23 cellular contexts compared by ENCODE assay signal in genomic region chr6:121597654-121598053, GRCh38.
DNase-seq lines count a peak whose midpoint lies in the region; FAIRE-seq and TF ChIP-seq lines count a peak whose summit lies in the region.
"Had no signal": no experiment of that assay in that cellular context is flagged by ENCODE, and none has a peak within 500 bp of the region (broad histone marks: within the 10 kb centered on the region; RNA-seq: fewer than 3 reads in every experiment).

No MANE protein-coding gene starts in this region.

- no peak overlapping the region for H4K8ac ChIP-seq in mesenchymal stem cell (ENCODE audit: low read length)

- no peaks in the 10 kb centered on the region for H3K9me3 ChIP-seq in mesenchymal stem cell (ENCODE audit: control insufficient read depth, low read length)
- H3K9me3 ChIP-seq: BLaER1, body of pancreas, left ventricle myocardium inferior, right atrium auricular region, tibial artery had no signal

- H3K27me3 Mint-ChIP-seq in activated CD4-positive, alpha-beta T cell treated with anti-CD3 and anti-CD28 coated beads, Interleukin-2, amount 10 ng/mL, durations not matched to agents 24 days and 14 days, result no peaks in the 10 kb centered on the region
- H3K27me3 Mint-ChIP-seq: naive thymus-derived CD4-positive, alpha-beta T cell had no signal

- TF ChIP-seq POLR2A in erythroblast (IDR thresholded peaks at IDR 0.05; ENCODE audit: low read length), result no peak

- no peak overlapping the region for H3K23ac ChIP-seq in mesenchymal stem cell (ENCODE audit: low read length in 2 of 2)

- no peak overlapping the region for H2BK15ac ChIP-seq in mesenchymal stem cell (ENCODE audit: low read depth, poor library complexity, severe bottlenecking)

- no peak overlapping the region for H2AK5ac ChIP-seq in mesenchymal stem cell (ENCODE audit: low read length, severe bottlenecking)

- no peak overlapping the region for H2BK5ac ChIP-seq in mesenchymal stem cell (ENCODE audit: low read depth, low read length, poor library complexity, severe bottlenecking)

- no peaks in the 10 kb centered on the region for H3K27me3 ChIP-seq in BJ (ENCODE audit: control insufficient read depth, insufficient read depth, low read length)
- H3K27me3 ChIP-seq in mesenchymal stem cell (ENCODE audit: control insufficient read depth in 1 of 2, insufficient read depth in 1 of 2, low read length in 2 of 2), result no peaks in the 10 kb centered on the region
- H3K27me3 ChIP-seq: BLaER1, body of pancreas, hepatocyte, right atrium auricular region, tibial artery had no signal

- H3K18ac ChIP-seq in mesenchymal stem cell (ENCODE audit: low read depth in 1 of 2, low read length in 2 of 2), result no peak overlapping the region

- no peak overlapping the region for H3K4me2 ChIP-seq in mesenchymal stem cell (ENCODE audit: low read length, poor library complexity, severe bottlenecking)
- H3K4me2 ChIP-seq: BLaER1, hepatocyte, KMS-11 had no signal

- no peak overlapping the region for H3K27ac Mint-ChIP-seq in activated CD4-positive, alpha-beta T cell treated with anti-CD3 and anti-CD28 coated beads, Interleukin-2, amount 10 ng/mL, durations not matched to agents 24 days and 14 days

- peak; percentile 35 for DNase-seq in BJ (ENCODE audit: low read depth)
- peak; percentile 72 for DNase-seq in M059J (ENCODE audit: low read depth)
- DNase-seq in dedifferentiated amniotic fluid mesenchymal stem cell (ENCODE audit: extremely low spot score), result peak; percentile 67
- peak; percentile 9 for DNase-seq in mesenchymal stem cell
- no peak for DNase-seq in NCI-H345 (lab: John Stamatoyannopoulos, UW)
- no peak for DNase-seq in erythroblast (lab: John Stamatoyannopoulos, UW)
- DNase-seq in D721Med (ENCODE audit: insufficient read length, low spot score), result no peak
- no peak for DNase-seq in activated CD4-positive, alpha-beta T cell treated with anti-CD3 and anti-CD28 coated beads, Interleukin-2, amount 10 ng/mL, durations not matched to agents 24 days and 14 days
- DNase-seq: activated CD4-positive, alpha-beta T cell treated with anti-CD3 and anti-CD28 coated beads, Interleukin-2, amount 50 U/mL, for 4 hours; body of pancreas; DMS79 treated with DMSO at 0.1 percent for 48 hours; effector CD4-positive, alpha-beta T cell; left ventricle myocardium inferior; naive thymus-derived CD4-positive, alpha-beta T cell; NCI-H2029; NCI-H526 treated with DMSO at 0.1 percent for 48 hours; T-helper 9 cell; tibial artery had no signal

- H3K79me1 ChIP-seq in mesenchymal stem cell (replicated peaks; ENCODE audit: low read length, poor library complexity, severe bottlenecking), result no peaks in the 10 kb centered on the region

- H3K36me3 ChIP-seq in BJ (ENCODE audit: control insufficient read depth, insufficient read depth, low read length) (no peaks in the 10 kb centered on the region), mesenchymal stem cell (ENCODE audit: control insufficient read depth in 1 of 2, insufficient read depth in 2 of 2, low read depth in 1 of 2, low read length in 2 of 2) (no peaks in the 10 kb centered on the region)
- H3K36me3 ChIP-seq: BLaER1, left ventricle myocardium inferior, right atrium auricular region, tibial artery had no signal

- H3K4me1 ChIP-seq in mesenchymal stem cell (ENCODE audit: control insufficient read depth, insufficient read depth, low read depth, low read length), result no peaks in the 10 kb centered on the region
- H3K4me1 ChIP-seq: BLaER1, body of pancreas, left ventricle myocardium inferior, right atrium auricular region had no signal

- no peak overlapping the region for H4K91ac ChIP-seq in mesenchymal stem cell (ENCODE audit: low read length)

- CTCF ChIA-PET in BJ (lab: Yijun Ruan, JAX), result no interaction called here

- no peak for FAIRE-seq in D721Med (lab: Jason Lieb, UNC)
- FAIRE-seq: GM12891 had no signal

- no peak overlapping the region for H3K9ac ChIP-seq in mesenchymal stem cell (ENCODE audit: low read length)
- H3K9ac ChIP-seq: BLaER1, KMS-11 had no signal

- no peak overlapping the region for H3K4me3 ChIP-seq in BJ (ENCODE audit: low read depth, low read length)
- H3K4me3 ChIP-seq in mesenchymal stem cell (ENCODE audit: insufficient read depth in 1 of 2, low read depth in 1 of 2, low read length in 2 of 2), result no peak overlapping the region
- H3K4me3 ChIP-seq: BLaER1, body of pancreas, hepatocyte, left ventricle myocardium inferior, right atrium auricular region, tibial artery had no signal

- no peak overlapping the region for H3K4ac ChIP-seq in mesenchymal stem cell (ENCODE audit: low read depth in 1 of 2, low read length in 2 of 2)

- no peak overlapping the region for H3K4me3 Mint-ChIP-seq in activated CD4-positive, alpha-beta T cell treated with anti-CD3 and anti-CD28 coated beads, Interleukin-2, amount 10 ng/mL, durations not matched to agents 24 days and 14 days
- H3K4me3 Mint-ChIP-seq: naive thymus-derived CD4-positive, alpha-beta T cell had no signal

- no peak for TF ChIP-seq CTCF in BJ (IDR thresholded peaks at IDR 0.05; ENCODE audit: insufficient read depth, low read depth, low read length)
- TF ChIP-seq CTCF in D721Med (IDR thresholded peaks at IDR 0.05; ENCODE audit: insufficient read depth, missing control alignments), result no peak

- no peak overlapping the region for H2AFZ ChIP-seq in mesenchymal stem cell (ENCODE audit: low read depth, low read length)
- H2AFZ ChIP-seq: hepatocyte had no signal

- H3K4me1 Mint-ChIP-seq in activated CD4-positive, alpha-beta T cell treated with anti-CD3 and anti-CD28 coated beads, Interleukin-2, amount 10 ng/mL, durations not matched to agents 24 days and 14 days, result no peaks in the 10 kb centered on the region
- H3K4me1 Mint-ChIP-seq: naive thymus-derived CD4-positive, alpha-beta T cell had no signal

- H2BK12ac ChIP-seq in mesenchymal stem cell (ENCODE audit: low read length in 2 of 2), result no peak overlapping the region

- no peaks in the 10 kb centered on the region for H3K36me3 Mint-ChIP-seq in activated CD4-positive, alpha-beta T cell treated with anti-CD3 and anti-CD28 coated beads, Interleukin-2, amount 10 ng/mL, durations not matched to agents 24 days and 14 days (ENCODE audit: low read depth)
- H3K36me3 Mint-ChIP-seq: naive thymus-derived CD4-positive, alpha-beta T cell had no signal

- POLR2A ChIA-PET in BJ (lab: Charles Lee), result no interaction called here

- intact Hi-C loops in activated CD4-positive, alpha-beta T cell treated with anti-CD3 and anti-CD28 coated beads, Interleukin-2, amount 10 ng/mL, durations not matched to agents 24 days and 14 days (cut with micrococcal nuclease), result no loop called here

- H3K9me3 Mint-ChIP-seq in activated CD4-positive, alpha-beta T cell treated with anti-CD3 and anti-CD28 coated beads, Interleukin-2, amount 10 ng/mL, durations not matched to agents 24 days and 14 days, result no peaks in the 10 kb centered on the region
- H3K9me3 Mint-ChIP-seq: naive thymus-derived CD4-positive, alpha-beta T cell had no signal

- 93% methylated on average over 3 of the region's 3 CpGs for WGBS in mesenchymal stem cell

- H3K14ac ChIP-seq in mesenchymal stem cell (ENCODE audit: low read length in 2 of 2), result no peak overlapping the region

- no peak overlapping the region for H3K27ac ChIP-seq in mesenchymal stem cell (ENCODE audit: low read length, poor library complexity, severe bottlenecking)
- H3K27ac ChIP-seq: BLaER1, body of pancreas, hepatocyte, KMS-11, left ventricle myocardium inferior, right atrium auricular region, tibial artery had no signal

- no peak overlapping the region for H2BK120ac ChIP-seq in mesenchymal stem cell (ENCODE audit: low read depth, low read length)

Comparison
In these comparisons a context has a peak if more than half of its experiments do, and no peak if none do; other contexts are left out.
1. DNase-seq: peak in BJ (single experiment), M059J (single experiment), dedifferentiated amniotic fluid mesenchymal stem cell (single experiment) and mesenchymal stem cell (single experiment); none in NCI-H345 (single experiment), erythroblast (0 of 2), D721Med (single experiment) and activated CD4-positive, alpha-beta T cell treated with anti-CD3 and anti-CD28 coated beads, Interleukin-2, amount 10 ng/mL, durations not matched to agents 24 days and 14 days (single experiment).